In genomic region chr19:4456843-4457653, GRCh38 we compare ENCODE assay signal across 7 cellular contexts.
A peak's percentile ranks its signal among the peaks of the same experiment; 100 is the strongest.
DNase-seq lines count a peak whose midpoint lies in the region; ATAC-seq and TF ChIP-seq lines count a peak whose summit lies in the region.

No MANE protein-coding gene starts in this region.

- TF ChIP-seq CTCF in GM13977 (IDR thresholded peaks at IDR 0.05; ENCODE audit: extremely low read depth, insufficient read depth, missing control alignments) (no peak), astrocyte of the spinal cord (IDR thresholded peaks at IDR 0.05; ENCODE audit: low read depth, low read length) (no peak)

- ATAC-seq in HG03066 (IDR thresholded peaks at IDR 0.05; ENCODE audit: low read depth, unreplicated experiment), result peak; percentile 11

- DNase-seq in GM13977 (ENCODE audit: low spot score), result peak; percentile 88
- peak; percentile 46 for DNase-seq in RPMI8226
- DNase-seq in astrocyte of the spinal cord (ENCODE audit: low read depth, low spot score), result peak; percentile 59
- DNase-seq in hypothalamus (lab: John Stamatoyannopoulos, UW), result peak in 29 of 51 donors; percentile 12 to 77 (median 50)
- peak; percentile 35 for DNase-seq in skeletal muscle cell (ENCODE audit: low read depth)
- no peak for DNase-seq in kidney glomerular epithelial cell (lab: John Stamatoyannopoulos, UW)

- peak overlapping the region; percentile 85 for H3K4me3 ChIP-seq in astrocyte of the spinal cord (ENCODE audit: low read depth, low read length)
- peak overlapping the region; percentile 89 for H3K4me3 ChIP-seq in skeletal muscle cell (ENCODE audit: low read depth, low read length)

- in situ Hi-C loops in GM13977 (cut with MboI; ENCODE audit: low pct_unique_long_range_greater_than_20kb, low sequenced_read_pairs, unreplicated experiment) (no loop called here), astrocyte of the spinal cord (cut with HindIII; ENCODE audit: low sequenced_read_pairs) (no loop called here)
